In genomic region chr11:64028398-64029115, GRCh38 we compare ENCODE assay signal across 13 cellular contexts. TPM values are rescaled to one million over a fixed set of nuclear protein-coding genes. Genes with fewer than 3 reads are reported as not detected.
DNase-seq lines count a peak whose midpoint lies in the region; ATAC-seq and TF ChIP-seq lines count a peak whose summit lies in the region.
"Had no signal": no experiment of that assay in that cellular context is flagged by ENCODE, and none has a peak within 500 bp of the region (broad histone marks: within the 10 kb centered on the region; RNA-seq: fewer than 3 reads in every experiment).

No MANE protein-coding gene starts in this region.

- no peaks in the 10 kb centered on the region for H3K36me3 ChIP-seq in Karpas-422 (ENCODE audit: insufficient read depth, low read length)
- no peaks in the 10 kb centered on the region for H3K36me3 ChIP-seq in SK-N-MC (ENCODE audit: insufficient read depth, low read length)
- H3K36me3 ChIP-seq: uterus had no signal

- peaks cover 20% of the 10 kb centered on the region for H3K27me3 Mint-ChIP-seq in activated T-helper 17 cell treated with anti-CD3 and anti-CD28 coated beads, Interleukin-2, amount 50 U/mL, for 72 hours

- H3K27ac ChIP-seq in Karpas-422 (ENCODE audit: low read length) (no peak overlapping the region), SK-N-MC (no peak overlapping the region)
- H3K27ac ChIP-seq: uterus had no signal

- no peak overlapping the region for H3K4me3 Mint-ChIP-seq in activated T-helper 17 cell treated with anti-CD3 and anti-CD28 coated beads, Interleukin-2, amount 50 U/mL, for 72 hours
- H3K4me3 Mint-ChIP-seq: activated naive CD4-positive, alpha-beta T cell treated with anti-CD3 and anti-CD28 coated beads, Interleukin-2, amount 50 U/mL, for 24 hours; T-cell had no signal

- no peaks in the 10 kb centered on the region for H3K9me3 ChIP-seq in Karpas-422 (ENCODE audit: low read length)
- no peaks in the 10 kb centered on the region for H3K9me3 ChIP-seq in SK-N-MC (ENCODE audit: low read depth, low read length)
- H3K9me3 ChIP-seq: uterus had no signal

- intact Hi-C loops in sciatic nerve (cut with DNase I), result no loop called here

- H3K4me1 Mint-ChIP-seq in activated T-helper 17 cell treated with anti-CD3 and anti-CD28 coated beads, Interleukin-2, amount 50 U/mL, for 72 hours, result no peaks in the 10 kb centered on the region
- H3K4me1 Mint-ChIP-seq: activated naive CD4-positive, alpha-beta T cell treated with anti-CD3 and anti-CD28 coated beads, Interleukin-2, amount 50 U/mL, for 24 hours had no signal

- no peak overlapping the region for H3K4me2 ChIP-seq in Karpas-422 (ENCODE audit: low read depth, low read length, poor library complexity, severe bottlenecking)

- DNase-seq in DMS79 treated with DMSO at 0.1 percent for 48 hours (lab: John Stamatoyannopoulos, UW) (peak; percentile 76), Karpas-422 (peak; percentile 63), SK-N-MC (ENCODE audit: low read depth, low spot score) (no peak), left kidney (ENCODE audit: low read depth, low spot score) (peak; percentile 94), sciatic nerve (ENCODE audit: low spot score) (no peak), hippocampal formation (lab: John Stamatoyannopoulos, UW) (no peak)
- DNase-seq: KG1, uterus had no signal

- no peak overlapping the region for H2AFZ ChIP-seq in Karpas-422 (ENCODE audit: low read length)

- H3K9ac ChIP-seq in Karpas-422 (ENCODE audit: low read length) (no peak overlapping the region), SK-N-MC (ENCODE audit: insufficient read length) (no peak overlapping the region)

- H3K4me1 ChIP-seq in Karpas-422 (ENCODE audit: low read length), result peaks cover 10% of the 10 kb centered on the region
- H3K4me1 ChIP-seq: uterus had no signal

- ATAC-seq in sciatic nerve, result no peak
- ATAC-seq in activated T-helper 17 cell treated with anti-CD3 and anti-CD28 coated beads, Interleukin-2, amount 50 U/mL, for 72 hours (replicated peaks), result no peak
- ATAC-seq in GM18505 (IDR thresholded peaks at IDR 0.05; ENCODE audit: unreplicated experiment), result no peak
- ATAC-seq: T-cell had no signal

- H3K9me3 Mint-ChIP-seq in activated T-helper 17 cell treated with anti-CD3 and anti-CD28 coated beads, Interleukin-2, amount 50 U/mL, for 72 hours, result no peaks in the 10 kb centered on the region
- H3K9me3 Mint-ChIP-seq: activated naive CD4-positive, alpha-beta T cell treated with anti-CD3 and anti-CD28 coated beads, Interleukin-2, amount 50 U/mL, for 24 hours; T-cell had no signal

- no peaks in the 10 kb centered on the region; the same call in 1 of the 2 replicates for H4K20me1 ChIP-seq in Karpas-422 (ENCODE audit: insufficient read depth, low read depth, low read length)

- no peaks in the 10 kb centered on the region for H3K79me2 ChIP-seq in Karpas-422 (ENCODE audit: low read length)

- H3K4me3 ChIP-seq in Karpas-422 (ENCODE audit: low read length) (no peak overlapping the region), SK-N-MC (peak overlapping the region; percentile 45; the same call in 1 of the 2 replicates)
- H3K4me3 ChIP-seq: uterus had no signal

- no peak overlapping the region for H3K27ac Mint-ChIP-seq in activated T-helper 17 cell treated with anti-CD3 and anti-CD28 coated beads, Interleukin-2, amount 50 U/mL, for 72 hours
- H3K27ac Mint-ChIP-seq: activated naive CD4-positive, alpha-beta T cell treated with anti-CD3 and anti-CD28 coated beads, Interleukin-2, amount 50 U/mL, for 24 hours; T-cell had no signal

- H3K36me3 Mint-ChIP-seq in activated T-helper 17 cell treated with anti-CD3 and anti-CD28 coated beads, Interleukin-2, amount 50 U/mL, for 72 hours (ENCODE audit: low read depth), result no peaks in the 10 kb centered on the region
- H3K36me3 Mint-ChIP-seq: activated naive CD4-positive, alpha-beta T cell treated with anti-CD3 and anti-CD28 coated beads, Interleukin-2, amount 50 U/mL, for 24 hours; T-cell had no signal

- TF ChIP-seq POLR2A in GM18505 (IDR thresholded peaks at IDR 0.05; ENCODE audit: borderline replicate concordance, extremely low read depth, insufficient read depth, insufficient read length), result no peak

- H3K9me2 ChIP-seq in Karpas-422 (replicated peaks; ENCODE audit: insufficient read depth, low read length), result no peaks in the 10 kb centered on the region

- H3K27me3 ChIP-seq in Karpas-422 (ENCODE audit: low read length), result no peaks in the 10 kb centered on the region
- H3K27me3 ChIP-seq: uterus had no signal

RNA-seq across cellular contexts. Expression of gene FLRT1, which starts 7.2 kb away (rescaled TPM):
- not detected in 2 replicates for total RNA-seq in Karpas-422 (2014; rRNA removed; shearing (Covaris generic); ENCODE audit: low replicate concordance)
- total RNA-seq in sciatic nerve, result 3.5 TPM
- not detected for total RNA-seq in activated T-helper 17 cell treated with anti-CD3 and anti-CD28 coated beads, Interleukin-2, amount 50 U/mL, for 72 hours
- total RNA-seq: mononuclear cell, T-cell had no signal

RNA-seq across cellular contexts. Expression of gene OTUB1, which starts 42.3 kb away (rescaled TPM):
- 41.6 and 61.7 TPM in 2 replicates for total RNA-seq in Karpas-422 (2014; rRNA removed; shearing (Covaris generic); ENCODE audit: low replicate concordance)
- total RNA-seq in sciatic nerve, result 38.7 TPM
- total RNA-seq in activated T-helper 17 cell treated with anti-CD3 and anti-CD28 coated beads, Interleukin-2, amount 50 U/mL, for 72 hours, result 10 to 100 TPM; 59.4 to 84.2 TPM

RNA-seq across cellular contexts. Expression of gene COX8A, which starts 54.1 kb away (rescaled TPM):
- 574 and 779 TPM in 2 replicates for total RNA-seq in Karpas-422 (2014; rRNA removed; shearing (Covaris generic); ENCODE audit: low replicate concordance)
- total RNA-seq in sciatic nerve, result 118 TPM
- total RNA-seq in activated T-helper 17 cell treated with anti-CD3 and anti-CD28 coated beads, Interleukin-2, amount 50 U/mL, for 72 hours, result 100 to 1,000 TPM; 329 to 461 TPM

Comparison
In these comparisons a context has a peak if more than half of its experiments do, and no peak if none do; other contexts are left out.
1. DNase-seq: peak in DMS79 treated with DMSO at 0.1 percent for 48 hours (single experiment), Karpas-422 (single experiment) and left kidney (single experiment); none in SK-N-MC (single experiment), sciatic nerve (single experiment) and hippocampal formation (0 of 2).